Comparison of ENCODE assay signal across 10 cellular contexts in the genomic region with DNA sequence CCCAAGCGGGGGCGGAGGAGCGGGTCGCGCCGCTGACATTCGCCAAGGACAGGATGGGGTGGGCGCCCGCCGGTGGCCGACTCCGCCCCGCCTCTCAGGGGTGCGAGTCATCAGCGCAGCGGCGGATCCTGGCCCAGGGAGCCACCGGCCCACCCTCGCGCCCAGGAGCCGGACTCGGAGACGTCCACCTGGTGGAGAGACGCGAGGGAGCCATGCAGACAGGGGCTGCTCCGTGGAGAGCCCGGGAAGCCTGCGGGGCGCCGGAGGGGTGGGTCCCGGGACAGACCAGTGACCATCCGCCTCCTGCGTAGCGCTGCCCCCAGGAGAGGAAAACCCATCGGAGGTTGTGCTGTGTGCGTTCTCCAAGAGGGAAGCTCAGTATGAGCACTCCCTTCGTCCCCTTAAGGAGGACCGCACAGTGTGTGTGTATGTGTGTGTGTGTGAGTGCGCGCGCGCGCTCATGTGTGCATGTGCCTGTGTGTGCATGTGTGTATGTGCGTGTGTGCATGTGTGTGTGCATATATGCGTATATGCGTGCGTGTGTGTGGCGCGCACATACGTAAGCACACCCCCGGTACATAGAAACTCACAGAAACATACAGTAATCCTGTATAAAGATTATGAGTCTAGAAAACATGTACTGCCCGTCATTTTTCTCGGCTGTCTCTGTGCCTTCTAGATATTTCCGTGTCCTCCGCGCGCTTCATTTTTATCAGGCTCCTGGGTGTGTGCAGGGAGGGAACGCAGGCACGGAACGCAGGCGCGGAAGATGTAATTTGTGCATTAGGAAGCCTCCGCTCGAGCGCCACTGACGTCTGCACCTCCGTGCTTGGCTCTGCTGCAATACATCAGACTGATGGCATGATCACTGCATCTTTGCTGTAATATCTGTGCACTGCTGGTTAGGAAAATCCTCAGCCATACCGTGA.
DNase-seq lines count a peak whose midpoint lies in the region; ATAC-seq lines count a peak whose summit lies in the region.
"Had no signal": no experiment of that assay in that cellular context is flagged by ENCODE, and none has a peak within 500 bp of the region (broad histone marks: within the 10 kb centered on the region; RNA-seq: fewer than 3 reads in every experiment).

No MANE protein-coding gene starts in this region.

- H3K36me3 ChIP-seq in H7 (replicated peaks; ENCODE audit: control insufficient read depth, insufficient read depth, low read length) = no peaks in the 10 kb centered on the region

- DNase-seq in H7 = peak; percentile 78
- DNase-seq in amniotic epithelial cell (ENCODE audit: low read depth) = peak; percentile 83
- DNase-seq in hippocampal formation (lab: John Stamatoyannopoulos, UW) = peak; percentile 13 to 29
- DNase-seq in sciatic nerve (ENCODE audit: low spot score) = no peak
- DNase-seq in H4 (ENCODE audit: low spot score) = no peak
- DNase-seq in LoVo (ENCODE audit: low spot score) = no peak
- no peak for DNase-seq in NCI-H446 treated with DMSO at 0.1 percent for 48 hours (lab: John Stamatoyannopoulos, UW)
- no peak for DNase-seq in NCI-H2081 treated with DMSO at 0.1 percent for 48 hours (lab: John Stamatoyannopoulos, UW)

- ATAC-seq in sciatic nerve = peak; percentile 18
- ATAC-seq: activated CD4-positive, CD25-positive, alpha-beta regulatory T cell treated with anti-CD3 and anti-CD28 coated beads, Interleukin-2, amount 50 U/mL, for 24 hours; K562 had no signal

- intact Hi-C loops in sciatic nerve (cut with DNase I) = no loop called here

- peaks cover 66% of the 10 kb centered on the region for H3K27me3 ChIP-seq in H7 (ENCODE audit: control insufficient read depth, insufficient read depth, low read length)

- peak overlapping the region; percentile 44 for H3K4me3 ChIP-seq in H7 (ENCODE audit: insufficient read depth, low read depth, low read length)
- H3K4me3 ChIP-seq: K562 had no signal

Comparison
In these comparisons a context has a peak if more than half of its experiments do, and no peak if none do; other contexts are left out.
1. DNase-seq: peak in H7 (single experiment), amniotic epithelial cell (single experiment) and hippocampal formation (2 of 2); none in sciatic nerve (single experiment), H4 (single experiment), LoVo (single experiment), NCI-H446 treated with DMSO at 0.1 percent for 48 hours (single experiment) and NCI-H2081 treated with DMSO at 0.1 percent for 48 hours (single experiment).